ENCODE assay signal across 8 cellular contexts in the genomic region with DNA sequence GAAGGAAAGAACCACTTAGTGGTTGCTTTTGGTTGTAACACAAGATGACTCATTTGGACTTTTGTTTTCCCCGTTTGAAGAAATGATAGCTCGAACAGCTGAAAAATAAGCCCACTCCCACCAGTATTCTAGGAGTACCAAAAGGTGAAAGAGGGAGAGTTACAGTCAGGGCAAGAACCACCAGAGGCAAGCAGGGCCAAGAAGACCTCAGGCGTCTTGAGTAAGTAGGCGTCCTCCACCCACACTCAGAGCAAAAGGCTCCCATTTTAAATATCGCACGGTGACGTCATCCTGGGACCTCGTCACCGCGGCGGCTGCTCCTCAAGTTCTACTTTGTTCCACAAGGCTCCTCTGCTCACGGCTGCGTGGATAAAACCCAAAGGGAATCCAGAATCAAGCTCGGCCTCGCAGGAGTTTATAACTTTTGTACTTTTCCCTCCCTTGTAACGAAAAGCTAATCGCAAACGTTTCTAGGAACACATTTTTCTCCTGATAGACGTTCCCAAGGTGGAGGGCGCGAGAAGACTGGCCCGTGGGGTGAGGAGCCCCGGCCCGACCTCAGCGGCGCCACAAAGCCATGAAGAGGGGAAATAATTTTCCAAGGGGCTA. TPM values are rescaled to one million over a fixed set of nuclear protein-coding genes. Genes with fewer than 3 reads are reported as not detected.
DNase-seq lines count a peak whose midpoint lies in the region; ATAC-seq and TF ChIP-seq lines count a peak whose summit lies in the region.

No MANE protein-coding gene starts in this region.

- TF ChIP-seq CTCF in suprapubic skin (IDR thresholded peaks at IDR 0.05) = no peak

- intact Hi-C loops in activated naive CD4-positive, alpha-beta T cell treated with anti-CD3 and anti-CD28 coated beads for 36 hours (cut with micrococcal nuclease) = loop anchor here (1.0 to 5.0 kb wide), 8 partner anchors 25 to 1879 kb away; partner anchors contain the start of gene C21orf91

- DNase-seq in Daoy (ENCODE audit: low read depth) (peak; percentile 91), SJSA1 (ENCODE audit: low read depth in 1 of 2, low spot score in 2 of 2) (peak; percentile 84 to 95), glomerular endothelial cell (ENCODE audit: extremely low read depth, low read depth, low spot score) (peak; percentile 69), occipital lobe (lab: John Stamatoyannopoulos, UW) (peak; percentile 36), suprapubic skin (ENCODE audit: low spot score in 2 of 2) (peak; percentile 91 to 93)
- peak; percentile 88 for DNase-seq in activated naive CD4-positive, alpha-beta T cell treated with anti-CD3 and anti-CD28 coated beads for 36 hours

- H3K4me1 ChIP-seq in SJSA1 (replicated peaks) = peaks cover 15% of the 10 kb centered on the region
- peaks cover 31% of the 10 kb centered on the region for H3K4me1 ChIP-seq in suprapubic skin

- peak in 1 of 2 donors; percentile 54 for TF ChIP-seq POLR2A in suprapubic skin (IDR thresholded peaks at IDR 0.05)

- H3K4me3 Mint-ChIP-seq in activated naive CD4-positive, alpha-beta T cell treated with anti-CD3 and anti-CD28 coated beads for 36 hours = peak overlapping the region; percentile 83

- peaks cover 35% of the 10 kb centered on the region for H3K36me3 Mint-ChIP-seq in activated naive CD4-positive, alpha-beta T cell treated with anti-CD3 and anti-CD28 coated beads for 36 hours (ENCODE audit: low read depth)

- CTCF ChIA-PET in activated naive CD4-positive, alpha-beta T cell treated with anti-CD3 and anti-CD28 coated beads for 36 hours (lab: Charles Lee) = interaction anchor here (0.6 to 1.4 kb wide), 4 partner anchors 26 to 313 kb away, joined by 3 to 5 read pairs (median 3); no protein-coding TSS in a partner anchor

- H3K4me3 ChIP-seq in SJSA1 (peak overlapping the region; percentile 89), suprapubic skin (peak overlapping the region; percentile 98)

- peak overlapping the region; percentile 91 for H3K27ac Mint-ChIP-seq in activated naive CD4-positive, alpha-beta T cell treated with anti-CD3 and anti-CD28 coated beads for 36 hours

- no peaks in the 10 kb centered on the region for H3K9me3 Mint-ChIP-seq in activated naive CD4-positive, alpha-beta T cell treated with anti-CD3 and anti-CD28 coated beads for 36 hours

- peak overlapping the region; percentile 85 for H3K27ac ChIP-seq in SJSA1
- peak overlapping the region; percentile 97 for H3K27ac ChIP-seq in suprapubic skin

- H3K4me1 Mint-ChIP-seq in activated naive CD4-positive, alpha-beta T cell treated with anti-CD3 and anti-CD28 coated beads for 36 hours (ENCODE audit: low read depth) = peaks cover 31% of the 10 kb centered on the region

- no peaks in the 10 kb centered on the region for H3K27me3 ChIP-seq in SJSA1 (replicated peaks)
- H3K27me3 ChIP-seq in suprapubic skin = no peaks in the 10 kb centered on the region

- H3K36me3 ChIP-seq in SJSA1 = peaks cover 34% of the 10 kb centered on the region
- H3K36me3 ChIP-seq in suprapubic skin = no peaks in the 10 kb centered on the region

- TF ChIP-seq EP300 in Ishikawa (IDR thresholded peaks at IDR 0.05; ENCODE audit: borderline replicate concordance) = no peak
- TF ChIP-seq EP300 in suprapubic skin (IDR thresholded peaks at IDR 0.05) = no peak

- H3K27me3 Mint-ChIP-seq in activated naive CD4-positive, alpha-beta T cell treated with anti-CD3 and anti-CD28 coated beads for 36 hours (ENCODE audit: low read depth) = no peaks in the 10 kb centered on the region

- 0% methylated on average over 18 of the region's 26 CpGs for WGBS in suprapubic skin

- peak; percentile 70 for ATAC-seq in GM21717 (IDR thresholded peaks at IDR 0.05; ENCODE audit: unreplicated experiment)

- TF ChIP-seq RAD21 in Ishikawa (IDR thresholded peaks at IDR 0.05; ENCODE audit: low read depth) = no peak

- H3K9me3 ChIP-seq in SJSA1 (replicated peaks) (no peaks in the 10 kb centered on the region; the same call in 1 of the 2 replicates), suprapubic skin (no peaks in the 10 kb centered on the region)

TF ChIP-seq in Ishikawa, 13 proteins besides CTCF, POLR2A, EP300 and RAD21:
- 0 out of 2 replicates have a peak, but pooled peaks have one; percentile 16 for TF ChIP-seq YY1 (IDR thresholded peaks at IDR 0.05; ENCODE audit: low read depth)
- no peak for TF ChIP-seq REST (IDR thresholded peaks at IDR 0.05; ENCODE audit: low read depth)
- peak; percentile 67 for TF ChIP-seq EGR1 (IDR thresholded peaks at IDR 0.05)
- no peak for TF ChIP-seq USF1 (IDR thresholded peaks at IDR 0.05)
- peak; percentile 82 for TF ChIP-seq FOXM1 (IDR thresholded peaks at IDR 0.05; ENCODE audit: borderline replicate concordance, low read depth)
- TF ChIP-seq TAF1 (IDR thresholded peaks at IDR 0.05; ENCODE audit: low read depth) = no peak
- no peak for TF ChIP-seq MAX (IDR thresholded peaks at IDR 0.05)
- TF ChIP-seq CREB1 (IDR thresholded peaks at IDR 0.05; ENCODE audit: low read depth) = peak; percentile 58; the same call in 1 of the 2 replicates
- TF ChIP-seq TCF12 (IDR thresholded peaks at IDR 0.05; ENCODE audit: low read depth) = no peak
- no peak for TF ChIP-seq NFIC (IDR thresholded peaks at IDR 0.05)
- no peak for TF ChIP-seq CEBPB (IDR thresholded peaks at IDR 0.05)
- TF ChIP-seq TEAD4 (IDR thresholded peaks at IDR 0.05) = no peak
- TF ChIP-seq ZBTB7A (IDR thresholded peaks at IDR 0.05; ENCODE audit: low read depth) = no peak

RNA-seq across cellular contexts. Expression of gene BTG3, which starts 1.2 kb away (rescaled TPM):
- 58.0 and 67.3 TPM in 2 replicates for total RNA-seq in Daoy (2014; rRNA removed; shearing (Covaris generic))
- total RNA-seq in SJSA1 (2014; rRNA removed; shearing (Covaris generic)) = 108 and 157 TPM in 2 replicates
- 10 to 100 TPM; 50.4 to 51.9 TPM for total RNA-seq in activated naive CD4-positive, alpha-beta T cell treated with anti-CD3 and anti-CD28 coated beads for 36 hours
- total RNA-seq in glomerular endothelial cell (39.7 and 46.7 TPM in 2 replicates), occipital lobe (25.6 TPM), suprapubic skin (10 to 100 TPM; 50.4 to 81.5 (median 72.4) TPM)

Comparison
In these comparisons a context has a peak if more than half of its experiments do, and no peak if none do; other contexts are left out.
1. Peak in every context shown above with its lines: DNase-seq, ATAC-seq, H3K4me3 ChIP-seq and H3K27ac ChIP-seq.
2. DNase-seq: peak in every context shown above with its lines; median percentile 92 in suprapubic skin; 91 in Daoy; 90 in SJSA1; 88 in activated naive CD4-positive, alpha-beta T cell treated with anti-CD3 and anti-CD28 coated beads for 36 hours; 69 in glomerular endothelial cell; 36 in occipital lobe.